13 cellular contexts compared by ENCODE assay signal in genomic region chr14:104696671-104697316, GRCh38. TPM values are rescaled to one million over a fixed set of nuclear protein-coding genes. Genes with fewer than 3 reads are reported as not detected.
DNase-seq lines count a peak whose midpoint lies in the region; ATAC-seq, FAIRE-seq and TF ChIP-seq lines count a peak whose summit lies in the region.
"Had no signal": no experiment of that assay in that cellular context is flagged by ENCODE, and none has a peak within 500 bp of the region (broad histone marks: within the 10 kb centered on the region; RNA-seq: fewer than 3 reads in every experiment).

No MANE protein-coding gene starts in this region.

- H3K27me3 Mint-ChIP-seq in CD4-positive, alpha-beta T cell = no peaks in the 10 kb centered on the region

- DNase-seq in CD4-positive, alpha-beta T cell = no peak
- DNase-seq in dorsolateral prefrontal cortex (peak in 1 of 10 donors; percentile 52), sigmoid colon (no peak), glomerular visceral epithelial cell (ENCODE audit: extremely low spot score) (no peak), brain microvascular endothelial cell (no peak), pancreas (no peak)
- DNase-seq: activated T-cell treated with anti-CD3 and anti-CD28 coated beads, Interleukin-2, amount 50 U/mL, for 72 hours; aorta; effector CD4-positive, alpha-beta T cell; occipital lobe; T-helper 1 cell had no signal

- no peak for TF ChIP-seq POLR2A in sigmoid colon (IDR thresholded peaks at IDR 0.05)

- H3K4me1 Mint-ChIP-seq in CD4-positive, alpha-beta T cell (ENCODE audit: low read depth) = peaks cover 38% of the 10 kb centered on the region

- peaks cover 59% of the 10 kb centered on the region for H3K4me1 ChIP-seq in HUES6 (ENCODE audit: control insufficient read depth, insufficient read depth, low read length)
- peaks cover 0 to 91% (median 89%) of the 10 kb centered on the region in 4 donors for H3K4me1 ChIP-seq in sigmoid colon
- no peaks in the 10 kb centered on the region for H3K4me1 ChIP-seq in pancreas

- CTCF ChIA-PET in CD4-positive, alpha-beta T cell (lab: Charles Lee) = no interaction called here

- POLR2A ChIA-PET in CD4-positive, alpha-beta T cell (lab: Charles Lee) = interaction anchor here (0.6 to 1.5 kb wide), 3 partner anchors 19 to 39 kb away, joined by 3 to 4 read pairs (median 3); no protein-coding TSS in a partner anchor

- no peaks in the 10 kb centered on the region for H3K9me3 Mint-ChIP-seq in CD4-positive, alpha-beta T cell
- H3K9me3 Mint-ChIP-seq: activated T-cell treated with anti-CD3 and anti-CD28 coated beads, Interleukin-2, amount 50 U/mL, for 72 hours had no signal

- no peak for TF ChIP-seq EP300 in sigmoid colon (IDR thresholded peaks at IDR 0.05)

- in situ Hi-C loops in brain microvascular endothelial cell (cut with HindIII; ENCODE audit: low pct_ligation_motif_present, low sequenced_read_pairs) = no loop called here

- no peak for FAIRE-seq in pancreas (lab: Jason Lieb, UNC)

- WGBS in sigmoid colon, 2 donors = 79 to 87% methylated on average over 14 of the region's 14 CpGs
- WGBS in pancreas, 2 donors = 85 to 87% methylated on average over 14 of the region's 14 CpGs

- H3K36me3 Mint-ChIP-seq in CD4-positive, alpha-beta T cell (ENCODE audit: low read depth) = peaks cover 8% of the 10 kb centered on the region

- H3K36me3 ChIP-seq in HUES6 (ENCODE audit: control insufficient read depth, insufficient read depth, low read length) (peaks cover 26% of the 10 kb centered on the region), sigmoid colon (peaks cover 0 to 23% (median 5%) of the 10 kb centered on the region in 4 donors), brain microvascular endothelial cell (replicated peaks) (peaks cover 10% of the 10 kb centered on the region), pancreas (no peaks in the 10 kb centered on the region)

- H3K27me3 ChIP-seq in CD4-positive, alpha-beta T cell (ENCODE audit: control insufficient read depth, insufficient read depth, low read length) = no peaks in the 10 kb centered on the region
- H3K27me3 ChIP-seq in HUES6 (ENCODE audit: control insufficient read depth, insufficient read depth, low read length) = no peaks in the 10 kb centered on the region
- no peaks in the 10 kb centered on the region for H3K27me3 ChIP-seq in dorsolateral prefrontal cortex
- H3K27me3 ChIP-seq in sigmoid colon = no peaks in the 10 kb centered on the region
- no peaks in the 10 kb centered on the region for H3K27me3 ChIP-seq in brain microvascular endothelial cell (replicated peaks)
- no peaks in the 10 kb centered on the region for H3K27me3 ChIP-seq in pancreas

- peak overlapping the region; percentile 21 for H3K27ac ChIP-seq in CD4-positive, alpha-beta T cell (ENCODE audit: low read depth, low read length)
- H3K27ac ChIP-seq in HUES6 (ENCODE audit: low read depth, low read length) = peak overlapping the region; percentile 9; the same call in 1 of the 2 replicates
- H3K27ac ChIP-seq in dorsolateral prefrontal cortex = peak overlapping the region; percentile 35 to 99 (median 97)
- peak overlapping the region; percentile 67 to 90 (median 76) for H3K27ac ChIP-seq in sigmoid colon
- no peak overlapping the region for H3K27ac ChIP-seq in brain microvascular endothelial cell
- H3K27ac ChIP-seq in pancreas = no peak overlapping the region

- H3K27ac Mint-ChIP-seq in CD4-positive, alpha-beta T cell = peak overlapping the region; percentile 93

- H3K4me3 ChIP-seq in HUES6 (ENCODE audit: low read depth, low read length) = no peak overlapping the region
- H3K4me3 ChIP-seq in dorsolateral prefrontal cortex = peak overlapping the region in 3 of 59 donors; percentile 14 to 84 (median 19)
- no peak overlapping the region for H3K4me3 ChIP-seq in sigmoid colon
- H3K4me3 ChIP-seq in brain microvascular endothelial cell (ENCODE audit: low read depth, low read length) = no peak overlapping the region
- H3K4me3 ChIP-seq in pancreas = no peak overlapping the region

- intact Hi-C loops in CD4-positive, alpha-beta T cell (cut with DNase I, micrococcal nuclease) = no loop called here
- intact Hi-C loops in dorsolateral prefrontal cortex (cut with DNase I) (no loop called here), sigmoid colon (cut with DNase I) (no loop called here), pancreas (cut with DNase I) (no loop called here)

- ATAC-seq in CD4-positive, alpha-beta T cell (ENCODE audit: poor library complexity) = no peak
- ATAC-seq in pancreas = no peak
- ATAC-seq: activated T-cell treated with anti-CD3 and anti-CD28 coated beads, Interleukin-2, amount 50 U/mL, for 72 hours had no signal

- peak overlapping the region; percentile 7 for H3K9ac ChIP-seq in HUES6 (ENCODE audit: low read length)

- H3K4me3 Mint-ChIP-seq in CD4-positive, alpha-beta T cell = no peak overlapping the region
- H3K4me3 Mint-ChIP-seq: CD14-positive monocyte had no signal

- H3K9me3 ChIP-seq in CD4-positive, alpha-beta T cell (ENCODE audit: control insufficient read depth, low read length) = no peaks in the 10 kb centered on the region
- H3K9me3 ChIP-seq in HUES6 (ENCODE audit: control insufficient read depth, insufficient read depth, low read depth, low read length) = no peaks in the 10 kb centered on the region
- H3K9me3 ChIP-seq in sigmoid colon = no peaks in the 10 kb centered on the region
- H3K9me3 ChIP-seq in pancreas = no peaks in the 10 kb centered on the region

- no peak for TF ChIP-seq CTCF in CD4-positive, alpha-beta T cell (IDR thresholded peaks at IDR 0.05)
- TF ChIP-seq CTCF in dorsolateral prefrontal cortex (IDR thresholded peaks at IDR 0.05 in 54 of 56, conservative IDR thresholded peaks at IDR 0.05 in 2 of 56; ENCODE audit: low read depth in 1 of 56, partially characterized antibody in 56 of 56) = no peak
- no peak for TF ChIP-seq CTCF in sigmoid colon (IDR thresholded peaks at IDR 0.05)
- TF ChIP-seq CTCF in brain microvascular endothelial cell (IDR thresholded peaks at IDR 0.05; ENCODE audit: low read depth, low read length, missing control alignments) = no peak
- TF ChIP-seq CTCF in pancreas (IDR thresholded peaks at IDR 0.05) = no peak

RNA-seq across cellular contexts. Expression of gene INF2, which starts 7.4 kb away (rescaled TPM):
- total RNA-seq in CD4-positive, alpha-beta T cell = 10 to 100 TPM; 74.9 to 76.9 TPM
- total RNA-seq in dorsolateral prefrontal cortex (100 to 1,000 TPM in 97 of 120 experiments, 10 to 100 TPM in 23; 69.5 to 290 (median 127) TPM), sigmoid colon (10 to 100 TPM; 26.3 to 67.0 (median 30.3) TPM), pancreas (10 to 100 TPM; 20.4 to 41.1 (median 23.0) TPM)
- polyA plus RNA-seq in sigmoid colon (100 to 1,000 TPM; 127 to 169 (median 130) TPM), pancreas (10 to 100 TPM; 79.5 to 80.8 TPM)

RNA-seq across cellular contexts. Expression of gene ADSS1, which starts 27.2 kb away (rescaled TPM):
- total RNA-seq in CD4-positive, alpha-beta T cell = 1 to 10 TPM; 2.0 to 2.7 TPM
- total RNA-seq in dorsolateral prefrontal cortex = 10 to 100 TPM in 62 of 120 experiments, 1 to 10 TPM in 58; 4.2 to 28.9 (median 10.3) TPM
- 10 to 100 TPM in 1 of 4 donors, 1 to 10 TPM in 3; 2.0 to 10.2 (median 7.3) TPM for total RNA-seq in sigmoid colon
- 1 to 10 TPM; 3.5 to 6.6 (median 4.1) TPM for polyA plus RNA-seq in sigmoid colon
- total RNA-seq in pancreas = 1 to 10 TPM; 3.5 to 6.4 (median 5.0) TPM
- 1 to 10 TPM; 6.7 to 6.8 TPM for polyA plus RNA-seq in pancreas

RNA-seq across cellular contexts. Expression of gene SIVA1, which starts 56.2 kb away (rescaled TPM):
- total RNA-seq in CD4-positive, alpha-beta T cell = 100 to 1,000 TPM; 111 to 124 TPM
- total RNA-seq in dorsolateral prefrontal cortex (10 to 100 TPM; 23.3 to 52.5 (median 36.1) TPM), sigmoid colon (100 to 1,000 TPM; 235 to 512 (median 367) TPM), pancreas (10 to 100 TPM; 29.1 to 54.6 (median 38.8) TPM)
- polyA plus RNA-seq in sigmoid colon (100 to 1,000 TPM; 124 to 227 (median 200) TPM), pancreas (100 to 1,000 TPM in 1 of 2 donors, 10 to 100 TPM in 1; 76.3 to 136 TPM)

Comparison
In these comparisons a context has a peak if more than half of its experiments do, and no peak if none do; other contexts are left out.
1. H3K27ac ChIP-seq: peak in CD4-positive, alpha-beta T cell (single experiment), HUES6 (single experiment), dorsolateral prefrontal cortex (59 of 59) and sigmoid colon (4 of 4); none in brain microvascular endothelial cell (single experiment) and pancreas (0 of 4).